ENCODE assay signal across 1 cellular context in the genomic region with DNA sequence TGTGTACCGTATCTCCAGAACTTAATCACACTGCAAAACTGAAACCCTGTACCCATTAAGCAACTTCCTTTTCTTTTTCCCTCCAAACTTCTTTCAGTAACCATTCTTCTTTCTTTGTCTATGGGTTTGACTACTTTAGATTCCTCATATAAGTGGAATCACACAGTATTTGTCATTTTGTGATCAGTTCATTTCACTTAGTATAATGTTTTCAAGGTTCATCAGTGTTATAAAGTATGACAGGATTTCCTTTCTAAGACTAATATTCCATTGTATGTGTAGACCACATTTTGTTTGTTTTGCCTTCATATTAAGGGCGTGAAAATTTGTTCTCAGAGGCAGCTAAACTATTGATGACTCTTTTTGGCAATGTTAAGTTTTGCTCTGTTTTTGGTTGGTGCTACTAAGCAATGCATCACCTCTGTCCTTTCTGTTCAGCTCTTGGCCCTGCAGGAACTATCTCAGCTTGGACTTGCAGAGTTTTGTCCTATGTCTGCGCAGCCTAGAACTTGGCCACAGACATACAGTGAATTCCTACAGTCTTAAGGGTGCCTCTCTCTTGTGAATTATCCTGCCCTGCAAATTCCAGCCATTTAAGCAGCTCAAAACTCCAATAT.
TF ChIP-seq lines count a peak whose summit lies in the region.

No MANE protein-coding gene starts in this region.

TF ChIP-seq in endothelial cell of umbilical vein, 7 proteins besides CTCF, POLR2A, EP300 and RAD21:
- TF ChIP-seq FOS (IDR thresholded peaks at IDR 0.05; ENCODE audit: borderline replicate concordance, insufficient read depth, low read length), result no peak
- no peak for TF ChIP-seq MYC (IDR thresholded peaks at IDR 0.05; ENCODE audit: low read depth, low read length)
- no peak for TF ChIP-seq POLR2AphosphoS5 (IDR thresholded peaks at IDR 0.05; ENCODE audit: insufficient read depth, low read depth, low read length)
- TF ChIP-seq EZH2 (IDR thresholded peaks at IDR 0.05; ENCODE audit: borderline replicate concordance, low read depth, low read length, severe bottlenecking), result no peak
TF ChIP-seq in endothelial cell of umbilical vein: peak in this region for 0.
